ENCODE assay signal across 20 cellular contexts in genomic region chr13:83702021-83702420, GRCh38.
"Had no signal": no experiment of that assay in that cellular context is flagged by ENCODE, and none has a peak within 500 bp of the region (broad histone marks: within the 10 kb centered on the region; RNA-seq: fewer than 3 reads in every experiment).

No MANE protein-coding gene starts in this region.

- H3K9me3 ChIP-seq: esophagus squamous epithelium, gastrocnemius medialis, lower lobe of right lung had no signal

- H3K27ac ChIP-seq: epithelial cell of prostate, esophagus squamous epithelium, gastrocnemius medialis, heart left ventricle, left lung, lower lobe of right lung had no signal

- ATAC-seq: effector memory CD8-positive, alpha-beta T cell; esophagus mucosa; gastrocnemius medialis; heart left ventricle; left cardiac atrium; left lung; left ventricle myocardium superior; lower lobe of right lung; mucosa of descending colon had no signal

- H3K27me3 ChIP-seq: esophagus squamous epithelium, gastrocnemius medialis, heart left ventricle, left lung had no signal

- H3K4me1 ChIP-seq: esophagus squamous epithelium, gastrocnemius medialis, heart left ventricle, left lung, lower lobe of right lung had no signal

- H3K4me3 ChIP-seq: esophagus squamous epithelium, gastrocnemius medialis, heart left ventricle, left lung, lower lobe of right lung, mucosa of descending colon had no signal

- H3K36me3 ChIP-seq: esophagus squamous epithelium, gastrocnemius medialis, heart left ventricle, left lung, lower lobe of right lung had no signal

- DNase-seq: cortex of kidney; effector CD8-positive, alpha-beta T cell; effector memory CD8-positive, alpha-beta T cell; endodermal cell; erythroblast; esophagus squamous epithelium; foreskin fibroblast; foreskin melanocyte; gastrocnemius medialis; heart left ventricle; hippocampal formation; left cardiac atrium; left lung; left ventricle myocardium superior; lower lobe of right lung; mesenchymal stem cell; mucosa of descending colon; naive B cell had no signal
